ENCODE assay signal across 8 cellular contexts in the genomic region with DNA sequence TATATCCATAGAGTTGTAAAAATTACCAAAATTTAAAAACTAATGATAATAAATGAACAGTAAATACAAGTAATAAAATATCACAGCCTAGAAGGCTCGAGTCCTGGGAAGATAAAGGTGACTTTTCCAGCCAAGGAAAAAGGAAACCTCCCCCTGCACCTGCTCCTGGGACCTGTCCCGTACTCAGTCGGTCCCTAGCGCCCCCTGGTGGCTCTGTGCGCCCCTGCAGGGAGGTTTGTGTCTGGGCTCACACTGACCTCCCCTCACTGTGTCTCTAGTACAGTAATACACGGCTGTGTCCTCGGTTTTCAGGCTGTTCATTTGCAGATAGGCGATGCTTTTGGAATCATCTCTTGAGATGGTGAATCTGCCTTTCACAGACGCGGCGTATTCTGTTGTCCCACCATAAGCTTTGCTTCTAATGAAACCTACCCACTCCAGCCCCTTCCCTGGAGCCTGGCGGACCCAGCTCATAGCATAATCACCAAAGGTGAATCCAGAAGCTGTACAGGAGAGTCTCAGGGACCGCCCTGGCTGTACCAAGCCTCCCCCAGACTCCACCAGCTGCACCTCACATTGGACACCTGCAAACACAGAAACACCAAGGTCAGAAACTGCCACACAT.
A peak's percentile ranks its signal among the peaks of the same experiment; 100 is the strongest.
DNase-seq lines count a peak whose midpoint lies in the region; ATAC-seq lines count a peak whose summit lies in the region.

No MANE protein-coding gene starts in this region.

- no peak for ATAC-seq in Right ventricle myocardium inferior
- ATAC-seq in natural killer cell treated with Interleukin-12 subunit alpha and Interleukin-12 subunit beta and Interleukin-15 and Interleukin-18, amount 100 ng/mL, for 72 hours = peak; percentile 57 to 70
- no peak for ATAC-seq in HG02884 (IDR thresholded peaks at IDR 0.05; ENCODE audit: unreplicated experiment)
- no peak for ATAC-seq in HG03139 (IDR thresholded peaks at IDR 0.05; ENCODE audit: unreplicated experiment)

- H3K27me3 Mint-ChIP-seq in natural killer cell treated with Interleukin-12 subunit alpha and Interleukin-12 subunit beta and Interleukin-15 and Interleukin-18, amount 100 ng/mL, for 72 hours = peaks cover 11% of the 10 kb centered on the region in 2 donors

- intact Hi-C loops in Right ventricle myocardium inferior (cut with DNase I) (no loop called here), cardiac septum (cut with DNase I) (no loop called here)

- H3K4me3 Mint-ChIP-seq in natural killer cell treated with Interleukin-12 subunit alpha and Interleukin-12 subunit beta and Interleukin-15 and Interleukin-18, amount 100 ng/mL, for 72 hours = no peak overlapping the region

- DNase-seq in Right ventricle myocardium inferior (ENCODE audit: missing footprints) (peak; percentile 78), cardiac septum (ENCODE audit: low spot score) (no peak), SK-N-MC (ENCODE audit: low read depth, low spot score) (no peak), DMS114 treated with DMSO at 0.1 percent for 48 hours (lab: John Stamatoyannopoulos, UW; ENCODE audit: unreplicated experiment) (no peak)
- peak; percentile 49 to 86 (median 76) for DNase-seq in activated naive CD4-positive, alpha-beta T cell (lab: John Stamatoyannopoulos, UW)
- peak; percentile 77 for DNase-seq in natural killer cell treated with Interleukin-12 subunit alpha and Interleukin-12 subunit beta and Interleukin-15 and Interleukin-18, amount 100 ng/mL, for 72 hours (ENCODE audit: low spot score)

- peak overlapping the region; percentile 32 for H3K9ac ChIP-seq in SK-N-MC (ENCODE audit: insufficient read length)

- H3K9me3 Mint-ChIP-seq in natural killer cell treated with Interleukin-12 subunit alpha and Interleukin-12 subunit beta and Interleukin-15 and Interleukin-18, amount 100 ng/mL, for 72 hours = no peaks in the 10 kb centered on the region

- H3K36me3 Mint-ChIP-seq in natural killer cell treated with Interleukin-12 subunit alpha and Interleukin-12 subunit beta and Interleukin-15 and Interleukin-18, amount 100 ng/mL, for 72 hours = no peaks in the 10 kb centered on the region

- H3K9me3 ChIP-seq in SK-N-MC (ENCODE audit: low read depth, low read length) = no peaks in the 10 kb centered on the region

- H3K36me3 ChIP-seq in SK-N-MC (ENCODE audit: insufficient read depth, low read length) = peaks cover 12% of the 10 kb centered on the region

- no peaks in the 10 kb centered on the region for H3K4me1 Mint-ChIP-seq in natural killer cell treated with Interleukin-12 subunit alpha and Interleukin-12 subunit beta and Interleukin-15 and Interleukin-18, amount 100 ng/mL, for 72 hours (ENCODE audit: low read depth in 2 of 2)

- no peak overlapping the region for H3K27ac Mint-ChIP-seq in natural killer cell treated with Interleukin-12 subunit alpha and Interleukin-12 subunit beta and Interleukin-15 and Interleukin-18, amount 100 ng/mL, for 72 hours

- no peak overlapping the region for H3K4me3 ChIP-seq in SK-N-MC

- peak overlapping the region; percentile 97 for H3K27ac ChIP-seq in SK-N-MC

Comparison
In these comparisons a context has a peak if more than half of its experiments do, and no peak if none do; other contexts are left out.
1. DNase-seq: peak in Right ventricle myocardium inferior (single experiment), activated naive CD4-positive, alpha-beta T cell (4 of 4) and natural killer cell treated with Interleukin-12 subunit alpha and Interleukin-12 subunit beta and Interleukin-15 and Interleukin-18, amount 100 ng/mL, for 72 hours (single experiment); none in cardiac septum (single experiment), SK-N-MC (single experiment) and DMS114 treated with DMSO at 0.1 percent for 48 hours (single experiment).
2. ATAC-seq: peak in natural killer cell treated with Interleukin-12 subunit alpha and Interleukin-12 subunit beta and Interleukin-15 and Interleukin-18, amount 100 ng/mL, for 72 hours (2 of 2); none in Right ventricle myocardium inferior (single experiment), HG02884 (single experiment) and HG03139 (single experiment).